Comparison of ENCODE assay signal across 8 cellular contexts in genomic region chr3:184361932-184362667, GRCh38. TPM values are rescaled to one million over a fixed set of nuclear protein-coding genes. Genes with fewer than 3 reads are reported as not detected.
DNase-seq lines count a peak whose midpoint lies in the region; ATAC-seq and TF ChIP-seq lines count a peak whose summit lies in the region.

No MANE protein-coding gene starts in this region.

- peak overlapping the region; percentile 77 for H3K4me2 ChIP-seq in DOHH2 (ENCODE audit: low read length)

- in situ Hi-C loops in HAP-1 (cut with MboI; ENCODE audit: low sequenced_read_pairs): no loop called here

- peaks cover 6% of the 10 kb centered on the region; the same call in 1 of the 2 replicates for H4K20me1 ChIP-seq in DOHH2 (ENCODE audit: control insufficient read depth, insufficient read depth, low read depth, low read length)

- peaks cover 34% of the 10 kb centered on the region for H3K79me2 ChIP-seq in DOHH2 (ENCODE audit: control insufficient read depth, low read length)

- H3K4me1 ChIP-seq in DOHH2 (ENCODE audit: control insufficient read depth, low read length) (peaks cover 22% of the 10 kb centered on the region), HAP-1 (peaks cover 19% of the 10 kb centered on the region), mesodermal cell (ENCODE audit: control insufficient read depth, insufficient read depth, low read length, poor library complexity, severe bottlenecking) (peaks cover 7% of the 10 kb centered on the region)

- H3K9me2 ChIP-seq in DOHH2 (replicated peaks; ENCODE audit: control insufficient read depth, low read length): no peaks in the 10 kb centered on the region

- WGBS in mesodermal cell (ENCODE audit: insufficient coverage in 2 of 2), 2 experiments: 0% methylated on average over 28 to 30 of the region's 38 CpGs

- DNase-seq in HAP-1 (ENCODE audit: low spot score in 2 of 2) (no peak), NCI-H2107 treated with DMSO at 0.1 percent for 48 hours (lab: John Stamatoyannopoulos, UW; ENCODE audit: unreplicated experiment) (peak; percentile 82)
- peak; percentile 24 for DNase-seq in activated CD4-positive, alpha-beta T cell treated with anti-CD3 and anti-CD28 coated beads, Interleukin-2, amount 50 U/mL, for 1 hour
- peak; percentile 38 for DNase-seq in effector CD8-positive, alpha-beta T cell (lab: John Stamatoyannopoulos, UW)
- peak; percentile 70 for DNase-seq in stimulated activated CD8-positive, alpha-beta memory T cell treated with anti-CD3 and anti-CD28 coated beads, Interleukin-4, amount 100 ng/mL, for 48 hours

- ATAC-seq in GM21367 (IDR thresholded peaks at IDR 0.05; ENCODE audit: unreplicated experiment): no peak

- H3K27me3 ChIP-seq in DOHH2 (ENCODE audit: control insufficient read depth, low read length) (no peaks in the 10 kb centered on the region), HAP-1 (ENCODE audit: low read depth) (no peaks in the 10 kb centered on the region)

- H3K9me3 ChIP-seq in DOHH2 (ENCODE audit: control insufficient read depth, insufficient read depth, low read length): no peaks in the 10 kb centered on the region
- no peaks in the 10 kb centered on the region for H3K9me3 ChIP-seq in HAP-1
- H3K9me3 ChIP-seq in mesodermal cell (ENCODE audit: control insufficient read depth, low read length): no peaks in the 10 kb centered on the region

- no peaks in the 10 kb centered on the region for H3F3A ChIP-seq in DOHH2 (ENCODE audit: control insufficient read depth, insufficient read depth)

- H3K27ac ChIP-seq in DOHH2 (ENCODE audit: low read depth, low read length): peak overlapping the region; percentile 67
- H3K27ac ChIP-seq in mesodermal cell (ENCODE audit: low read depth, low read length, severe bottlenecking): peak overlapping the region; percentile 100

- H3K36me3 ChIP-seq in DOHH2 (ENCODE audit: control insufficient read depth, low read length) (peaks cover 40% of the 10 kb centered on the region), HAP-1 (replicated peaks) (peaks cover 47% of the 10 kb centered on the region), mesodermal cell (ENCODE audit: control insufficient read depth, insufficient read depth, low read length) (peaks cover 47% of the 10 kb centered on the region)

- H3K4me3 ChIP-seq in DOHH2 (ENCODE audit: low read length) (peak overlapping the region; percentile 76), HAP-1 (peak overlapping the region; percentile 79), mesodermal cell (ENCODE audit: extremely low read depth, insufficient read depth, low read length, poor library complexity, severe bottlenecking) (peak overlapping the region; percentile 84)

- no peak for TF ChIP-seq CTCF in DOHH2 (IDR thresholded peaks at IDR 0.05; ENCODE audit: low read depth, low read length, poor library complexity, severe bottlenecking)

RNA-seq across cellular contexts. Expression of gene POLR2H, which starts 0.6 kb away (rescaled TPM):
- polyA plus RNA-seq in mesodermal cell (2013, experiment 1 of 2): 88.7 TPM
- 93.5 TPM for polyA plus RNA-seq in mesodermal cell (2013, experiment 2 of 2)

RNA-seq across cellular contexts. Expression of gene CLCN2, which starts 0.7 kb away (rescaled TPM):
- 11.0 TPM for polyA plus RNA-seq in mesodermal cell (2013, experiment 1 of 2)
- polyA plus RNA-seq in mesodermal cell (2013, experiment 2 of 2): 9.4 TPM

RNA-seq across cellular contexts. Expression of gene THPO, which starts 15.9 kb away (rescaled TPM):
- polyA plus RNA-seq in mesodermal cell (2013, experiment 1 of 2): 1.5 TPM
- 1.1 TPM for polyA plus RNA-seq in mesodermal cell (2013, experiment 2 of 2)

RNA-seq across cellular contexts. Expression of gene CHRD, which starts 17.8 kb away (rescaled TPM):
- polyA plus RNA-seq in mesodermal cell (2013, experiment 1 of 2): 21.5 TPM
- 14.2 TPM for polyA plus RNA-seq in mesodermal cell (2013, experiment 2 of 2)

RNA-seq across cellular contexts. Expression of gene FAM131A, which starts 24.7 kb away (rescaled TPM):
- 19.5 TPM for polyA plus RNA-seq in mesodermal cell (2013, experiment 1 of 2)
- polyA plus RNA-seq in mesodermal cell (2013, experiment 2 of 2): 16.5 TPM

Comparison
In these comparisons a context has a peak if more than half of its experiments do, and no peak if none do; other contexts are left out.
1. DNase-seq: peak in NCI-H2107 treated with DMSO at 0.1 percent for 48 hours (single experiment), activated CD4-positive, alpha-beta T cell treated with anti-CD3 and anti-CD28 coated beads, Interleukin-2, amount 50 U/mL, for 1 hour (single experiment), effector CD8-positive, alpha-beta T cell (single experiment) and stimulated activated CD8-positive, alpha-beta memory T cell treated with anti-CD3 and anti-CD28 coated beads, Interleukin-4, amount 100 ng/mL, for 48 hours (single experiment); none in HAP-1 (0 of 2).
2. Peak in every context shown above with its lines, with median percentiles within 50 percentile points of each other: H3K4me3 ChIP-seq.